In the genomic region with DNA sequence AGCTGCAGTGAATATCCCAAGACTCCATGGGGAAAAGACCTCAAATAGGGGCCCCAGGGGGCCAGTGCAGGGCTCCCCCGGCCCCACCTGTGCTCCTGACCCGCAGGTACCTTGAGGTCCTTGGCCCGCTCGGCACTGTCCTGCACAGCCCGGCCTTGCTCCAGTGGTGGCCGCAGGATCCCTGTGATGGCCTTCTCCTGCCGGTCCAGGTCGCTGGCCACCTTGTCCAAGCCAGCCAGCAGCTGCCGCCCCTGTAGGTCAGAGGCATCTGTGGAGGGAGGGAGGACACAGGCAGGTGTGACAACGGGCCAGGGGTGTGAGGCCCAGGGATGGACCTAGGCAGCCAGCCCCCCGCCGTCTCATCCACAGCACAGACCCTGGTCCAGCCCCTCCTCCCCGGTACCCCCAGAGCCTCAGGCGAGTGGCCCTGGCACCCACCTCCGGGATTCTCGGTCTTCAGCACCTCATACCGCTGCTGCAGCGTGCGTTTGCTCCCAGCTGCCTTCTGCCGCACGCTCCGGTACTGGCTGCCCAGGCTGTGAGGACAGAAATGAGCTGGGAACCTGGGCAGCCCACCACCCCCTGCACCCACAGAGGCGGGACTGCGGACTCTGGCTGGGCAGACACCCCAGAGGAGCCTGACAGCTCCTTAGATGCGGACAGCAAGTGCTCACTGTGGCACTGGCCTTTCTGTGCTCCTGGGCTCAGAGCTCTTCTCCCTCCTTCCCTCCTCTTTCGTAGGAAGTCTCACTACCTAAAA, we compare ENCODE assay signal across 15 cellular contexts. TPM values are rescaled to one million over a fixed set of nuclear protein-coding genes. Genes with fewer than 3 reads are reported as not detected.
"Had no signal": no experiment of that assay in that cellular context is flagged by ENCODE, and none has a peak within 500 bp of the region (broad histone marks: within the 10 kb centered on the region; RNA-seq: fewer than 3 reads in every experiment).

No MANE protein-coding gene starts in this region.

- H3K4me3 ChIP-seq: ascending aorta, esophagus muscularis mucosa, hepatocyte, lung, prostate gland, sigmoid colon had no signal

- H3K27me3 ChIP-seq: ascending aorta, esophagus muscularis mucosa, hepatocyte, sigmoid colon had no signal

- H3K9me3 ChIP-seq: ascending aorta, esophagus muscularis mucosa, prostate gland, sigmoid colon had no signal

- H3K4me1 ChIP-seq: ascending aorta had no signal

- H3K27ac ChIP-seq: ascending aorta, hepatocyte, prostate gland, sigmoid colon, WERI-Rb-1 had no signal

- ATAC-seq: activated CD4-positive, alpha-beta T cell treated with anti-CD3 and anti-CD28 coated beads for 36 hours; natural killer cell treated with Interleukin-12 subunit alpha and Interleukin-12 subunit beta and Interleukin-15 and Interleukin-18, amount 100 ng/mL, for 72 hours; stimulated activated effector memory CD8-positive, alpha-beta T cell treated with anti-CD3 and anti-CD28 coated beads, Interleukin-12 subunit alpha, Interleukin-12 subunit beta, amount 100 ng/mL, for 72 hours had no signal

- DNase-seq: activated CD4-positive, alpha-beta T cell treated with anti-CD3 and anti-CD28 coated beads for 36 hours; activated CD4-positive, alpha-beta T cell treated with anti-CD3 and anti-CD28 coated beads, Interleukin-2, amount 50 U/mL, for 48 hours; activated gamma-delta T cell; effector CD8-positive, alpha-beta T cell; sigmoid colon; stimulated activated CD4-positive, alpha-beta T cell treated with anti-CD3 and anti-CD28 coated beads, Interleukin-4, amount 100 ng/mL, for 24 hours; WERI-Rb-1 had no signal

RNA-seq across cellular contexts. Expression of a gene that starts 43.7 kb away (rescaled TPM):
- total RNA-seq: activated CD4-positive, alpha-beta T cell treated with anti-CD3 and anti-CD28 coated beads for 36 hours; natural killer cell treated with Interleukin-12 subunit alpha and Interleukin-12 subunit beta and Interleukin-15 and Interleukin-18, amount 100 ng/mL, for 72 hours; T-helper 2 cell treated with Interferon-gamma antibody and Interleukin-4, amounts not matched to agents 100 ng/mL and 5 ng/mL, for 36 hours had no signal
